Comparison of ENCODE assay signal across 14 cellular contexts in genomic region chr2:25063876-25064660, GRCh38. TPM values are rescaled to one million over a fixed set of nuclear protein-coding genes. Genes with fewer than 3 reads are reported as not detected.
DNase-seq lines count a peak whose midpoint lies in the region; ATAC-seq and TF ChIP-seq lines count a peak whose summit lies in the region.
"Had no signal": no experiment of that assay in that cellular context is flagged by ENCODE, and none has a peak within 500 bp of the region (broad histone marks: within the 10 kb centered on the region; RNA-seq: fewer than 3 reads in every experiment).

No MANE protein-coding gene starts in this region.

- no peaks in the 10 kb centered on the region for H3K27me3 Mint-ChIP-seq in effector memory CD8-positive, alpha-beta T cell
- H3K27me3 Mint-ChIP-seq in stimulated activated naive B cell treated with anti-CD40 and anti-IgM and Interleukin-4, amounts not matched to agents 10 μg/mL and 1 μg/mL and 100 μg/mL, for 72 hours, result no peaks in the 10 kb centered on the region

- peaks cover 0 to 20% (median 8%) of the 10 kb centered on the region in 3 donors for H3K4me1 ChIP-seq in gastroesophageal sphincter
- H3K4me1 ChIP-seq: SJSA1 had no signal

- ATAC-seq in effector memory CD8-positive, alpha-beta T cell (replicated peaks), result no peak
- ATAC-seq in stimulated activated naive B cell treated with anti-CD40 and anti-IgM and Interleukin-4, amounts not matched to agents 10 μg/mL and 1 μg/mL and 100 μg/mL, for 72 hours (replicated peaks), result no peak
- ATAC-seq in gastroesophageal sphincter, result no peak
- ATAC-seq: stimulated activated effector memory CD8-positive, alpha-beta T cell treated with anti-CD3 and anti-CD28 coated beads, Interleukin-12 subunit alpha, Interleukin-12 subunit beta, amount 100 ng/mL, for 72 hours had no signal

- peaks cover 5 to 13% of the 10 kb centered on the region in 2 donors for H3K9me3 Mint-ChIP-seq in effector memory CD8-positive, alpha-beta T cell
- H3K9me3 Mint-ChIP-seq in stimulated activated naive B cell treated with anti-CD40 and anti-IgM and Interleukin-4, amounts not matched to agents 10 μg/mL and 1 μg/mL and 100 μg/mL, for 72 hours, result peaks cover 6 to 10% of the 10 kb centered on the region in 2 donors

- no peaks in the 10 kb centered on the region for H3K27me3 ChIP-seq in GM06990 (replicated peaks; ENCODE audit: control insufficient read depth, insufficient read depth, low read length)
- no peaks in the 10 kb centered on the region for H3K27me3 ChIP-seq in gastroesophageal sphincter
- H3K27me3 ChIP-seq: SJSA1 had no signal

- H3K4me3 Mint-ChIP-seq in effector memory CD8-positive, alpha-beta T cell, result no peak overlapping the region
- H3K4me3 Mint-ChIP-seq in stimulated activated naive B cell treated with anti-CD40 and anti-IgM and Interleukin-4, amounts not matched to agents 10 μg/mL and 1 μg/mL and 100 μg/mL, for 72 hours, result no peak overlapping the region
- H3K4me3 Mint-ChIP-seq: stimulated activated effector memory CD8-positive, alpha-beta T cell treated with anti-CD3 and anti-CD28 coated beads, Interleukin-12 subunit alpha, Interleukin-12 subunit beta, amount 100 ng/mL, for 72 hours had no signal

- WGBS in gastroesophageal sphincter (ENCODE audit: low coverage in 1 of 2), 2 donors, result 38 to 40% methylated on average over 9 to 10 of the region's 13 CpGs

- no peaks in the 10 kb centered on the region for H3K9me3 ChIP-seq in gastroesophageal sphincter
- H3K9me3 ChIP-seq: SJSA1 had no signal

- TF ChIP-seq POLR2A in gastroesophageal sphincter (IDR thresholded peaks at IDR 0.05), result no peak

- no peaks in the 10 kb centered on the region for H3K36me3 Mint-ChIP-seq in effector memory CD8-positive, alpha-beta T cell (ENCODE audit: insufficient read depth)
- H3K36me3 Mint-ChIP-seq in stimulated activated naive B cell treated with anti-CD40 and anti-IgM and Interleukin-4, amounts not matched to agents 10 μg/mL and 1 μg/mL and 100 μg/mL, for 72 hours, result no peaks in the 10 kb centered on the region
- H3K36me3 Mint-ChIP-seq: stimulated activated effector memory CD8-positive, alpha-beta T cell treated with anti-CD3 and anti-CD28 coated beads, Interleukin-12 subunit alpha, Interleukin-12 subunit beta, amount 100 ng/mL, for 72 hours had no signal

- TF ChIP-seq CTCF in GM06990 (IDR thresholded peaks at IDR 0.05; ENCODE audit: insufficient read depth, low read length, poor library complexity, severe bottlenecking) (no peak), gastroesophageal sphincter (IDR thresholded peaks at IDR 0.05) (no peak)

- H3K27ac Mint-ChIP-seq in effector memory CD8-positive, alpha-beta T cell, result no peak overlapping the region
- no peak overlapping the region for H3K27ac Mint-ChIP-seq in stimulated activated naive B cell treated with anti-CD40 and anti-IgM and Interleukin-4, amounts not matched to agents 10 μg/mL and 1 μg/mL and 100 μg/mL, for 72 hours
- H3K27ac Mint-ChIP-seq: stimulated activated effector memory CD8-positive, alpha-beta T cell treated with anti-CD3 and anti-CD28 coated beads, Interleukin-12 subunit alpha, Interleukin-12 subunit beta, amount 100 ng/mL, for 72 hours had no signal

- H3K27ac ChIP-seq in gastroesophageal sphincter, result peak overlapping the region in 2 of 4 donors; percentile 25 to 45
- H3K27ac ChIP-seq: SJSA1 had no signal

- peak overlapping the region; percentile 34 for H3K4me3 ChIP-seq in GM06990 (replicated peaks; ENCODE audit: low read depth, low read length)
- H3K4me3 ChIP-seq in gastroesophageal sphincter, result no peak overlapping the region
- H3K4me3 ChIP-seq: SJSA1 had no signal

- intact Hi-C loops in posterior cingulate gyrus (cut with DNase I), result loop anchor here (2.0 to 5.0 kb wide), 2 partner anchors 21 to 77 kb away; partner anchors contain the start of gene EFR3B

- no peaks in the 10 kb centered on the region for H3K36me3 ChIP-seq in GM06990 (ENCODE audit: control insufficient read depth, insufficient read depth, low read length)
- no peaks in the 10 kb centered on the region for H3K36me3 ChIP-seq in gastroesophageal sphincter
- H3K36me3 ChIP-seq: SJSA1 had no signal

- H3K4me1 Mint-ChIP-seq in effector memory CD8-positive, alpha-beta T cell (ENCODE audit: low read depth in 2 of 2), result no peaks in the 10 kb centered on the region
- peaks cover 5 to 10% of the 10 kb centered on the region in 2 donors for H3K4me1 Mint-ChIP-seq in stimulated activated naive B cell treated with anti-CD40 and anti-IgM and Interleukin-4, amounts not matched to agents 10 μg/mL and 1 μg/mL and 100 μg/mL, for 72 hours
- H3K4me1 Mint-ChIP-seq: stimulated activated effector memory CD8-positive, alpha-beta T cell treated with anti-CD3 and anti-CD28 coated beads, Interleukin-12 subunit alpha, Interleukin-12 subunit beta, amount 100 ng/mL, for 72 hours had no signal

- no peak for TF ChIP-seq EP300 in gastroesophageal sphincter (IDR thresholded peaks at IDR 0.05)

- DNase-seq in GM06990 (ENCODE audit: extremely low read depth, insufficient read length) (peak; percentile 25), NCI-H446 (lab: John Stamatoyannopoulos, UW) (peak; percentile 36 to 54), globus pallidus (ENCODE audit: low spot score) (peak; percentile 73), posterior cingulate gyrus (peak; percentile 56 to 95 (median 74)), OCI-M1 (lab: John Stamatoyannopoulos, UW) (no peak)
- no peak for DNase-seq in effector memory CD8-positive, alpha-beta T cell
- DNase-seq in stimulated activated naive B cell treated with anti-CD40 and anti-IgM and Interleukin-4, amounts not matched to agents 10 μg/mL and 1 μg/mL and 100 μg/mL, for 72 hours, result no peak
- DNase-seq: activated T-cell treated with anti-CD3 and anti-CD28 coated beads, Interleukin-2, amount 50 U/mL, for 1 hour; kidney; NCI-H1092 treated with DMSO at 0.1 percent for 48 hours; NCI-H524 treated with DMSO at 0.1 percent for 48 hours had no signal

RNA-seq across cellular contexts. Expression of gene EFR3B, which starts 22.2 kb away (rescaled TPM):
- total RNA-seq in gastroesophageal sphincter, result 1 to 10 TPM in 3 of 4 donors, under 1 TPM in 1; 0.67 to 2.4 (median 1.5) TPM

Comparison
In these comparisons a context has a peak if more than half of its experiments do, and no peak if none do; other contexts are left out.
1. DNase-seq: peak in GM06990 (single experiment), NCI-H446 (2 of 2), globus pallidus (single experiment) and posterior cingulate gyrus (10 of 10); none in effector memory CD8-positive, alpha-beta T cell (0 of 3), stimulated activated naive B cell treated with anti-CD40 and anti-IgM and Interleukin-4, amounts not matched to agents 10 μg/mL and 1 μg/mL and 100 μg/mL, for 72 hours (single experiment) and OCI-M1 (single experiment).